In genomic region chr1:109500886-109501285, GRCh38 we compare ENCODE assay signal across 15 cellular contexts. TPM values are rescaled to one million over a fixed set of nuclear protein-coding genes. Genes with fewer than 3 reads are reported as not detected.
DNase-seq lines count a peak whose midpoint lies in the region; ATAC-seq and TF ChIP-seq lines count a peak whose summit lies in the region.
"Had no signal": no experiment of that assay in that cellular context is flagged by ENCODE, and none has a peak within 500 bp of the region (broad histone marks: within the 10 kb centered on the region; RNA-seq: fewer than 3 reads in every experiment).

No MANE protein-coding gene starts in this region.

- peaks cover 35% of the 10 kb centered on the region for H3K36me3 Mint-ChIP-seq in activated CD4-positive, alpha-beta T cell treated with anti-CD3 and anti-CD28 coated beads, Interleukin-2, amount 10 ng/mL, durations not matched to agents 24 days and 14 days (ENCODE audit: low read depth)

- peak overlapping the region; percentile 70 for H3K4me3 Mint-ChIP-seq in activated CD4-positive, alpha-beta T cell treated with anti-CD3 and anti-CD28 coated beads, Interleukin-2, amount 10 ng/mL, durations not matched to agents 24 days and 14 days

- H3K4me3 ChIP-seq in hepatocyte (no peak overlapping the region), thoracic aorta (peak overlapping the region; percentile 33)
- H3K4me3 ChIP-seq: HAP-1 had no signal

- H3K9me3 Mint-ChIP-seq in activated CD4-positive, alpha-beta T cell treated with anti-CD3 and anti-CD28 coated beads, Interleukin-2, amount 10 ng/mL, durations not matched to agents 24 days and 14 days: no peaks in the 10 kb centered on the region

- DNase-seq in activated CD4-positive, alpha-beta T cell treated with anti-CD3 and anti-CD28 coated beads, Interleukin-2, amount 10 ng/mL, durations not matched to agents 24 days and 14 days: no peak
- no peak for DNase-seq in activated CD4-positive, alpha-beta T cell treated with anti-CD3 and anti-CD28 coated beads for 1 hour
- peak; percentile 29 for DNase-seq in amniotic epithelial cell (ENCODE audit: low read depth)
- DNase-seq in hepatocyte (ENCODE audit: low spot score): no peak
- no peak for DNase-seq in thoracic aorta (ENCODE audit: low spot score)
- DNase-seq in stimulated activated CD4-positive, alpha-beta T cell treated with anti-CD3 and anti-CD28 coated beads, Interleukin-1b, Interleukin-23, amount 100 ng/mL, for 48 hours: no peak
- DNase-seq in effector CD4-positive, alpha-beta T cell: no peak
- DNase-seq: activated T-cell treated with anti-CD3 and anti-CD28 coated beads, Interleukin-2, amount 50 U/mL, for 1 hour; NCI-H1092 treated with DMSO at 0.1 percent for 48 hours had no signal

- H3K4me1 ChIP-seq in hepatocyte (ENCODE audit: insufficient read depth): no peaks in the 10 kb centered on the region
- peaks cover 13 to 48% of the 10 kb centered on the region in 2 donors for H3K4me1 ChIP-seq in thoracic aorta (ENCODE audit: control insufficient read depth in 1 of 2, low read depth in 2 of 2)
- H3K4me1 ChIP-seq: HAP-1 had no signal

- no peaks in the 10 kb centered on the region for H3K9me3 ChIP-seq in hepatocyte (ENCODE audit: low read depth)
- H3K9me3 ChIP-seq in thoracic aorta: no peaks in the 10 kb centered on the region
- H3K9me3 ChIP-seq: HAP-1 had no signal

- ATAC-seq in thoracic aorta (ENCODE audit: insufficient number of reproducible peaks, low FRiP score, low read depth): no peak
- no peak for ATAC-seq in HG02610 (IDR thresholded peaks at IDR 0.05; ENCODE audit: unreplicated experiment)

- peaks cover 3% of the 10 kb centered on the region for H3K79me2 ChIP-seq in hepatocyte

- H3K27ac ChIP-seq in hepatocyte (peak overlapping the region; percentile 43), thoracic aorta (peak overlapping the region; percentile 65 to 72)

- no peak overlapping the region for H2AFZ ChIP-seq in hepatocyte

- H3K36me3 ChIP-seq in hepatocyte (replicated peaks; ENCODE audit: insufficient read depth, low read depth): no peaks in the 10 kb centered on the region
- H3K36me3 ChIP-seq in thoracic aorta: peaks cover 18% of the 10 kb centered on the region

- no peaks in the 10 kb centered on the region for H4K20me1 ChIP-seq in hepatocyte (ENCODE audit: insufficient read depth, poor library complexity, severe bottlenecking)

- no peaks in the 10 kb centered on the region for H3K27me3 Mint-ChIP-seq in activated CD4-positive, alpha-beta T cell treated with anti-CD3 and anti-CD28 coated beads, Interleukin-2, amount 10 ng/mL, durations not matched to agents 24 days and 14 days
- H3K27me3 Mint-ChIP-seq: progenitor cell of endocrine pancreas had no signal

- TF ChIP-seq CTCF in hepatocyte (IDR thresholded peaks at IDR 0.05; ENCODE audit: poor library complexity) (no peak), thoracic aorta (IDR thresholded peaks at IDR 0.05) (no peak)

- H3K27me3 ChIP-seq in hepatocyte: no peaks in the 10 kb centered on the region
- no peaks in the 10 kb centered on the region for H3K27me3 ChIP-seq in thoracic aorta (replicated peaks; ENCODE audit: insufficient read depth)

- peaks cover 76% of the 10 kb centered on the region for H3K4me1 Mint-ChIP-seq in activated CD4-positive, alpha-beta T cell treated with anti-CD3 and anti-CD28 coated beads, Interleukin-2, amount 10 ng/mL, durations not matched to agents 24 days and 14 days

- H3K4me2 ChIP-seq in hepatocyte: no peak overlapping the region

- H3K27ac Mint-ChIP-seq in activated CD4-positive, alpha-beta T cell treated with anti-CD3 and anti-CD28 coated beads, Interleukin-2, amount 10 ng/mL, durations not matched to agents 24 days and 14 days: peak overlapping the region; percentile 28
- H3K27ac Mint-ChIP-seq: progenitor cell of endocrine pancreas had no signal

- intact Hi-C loops in activated CD4-positive, alpha-beta T cell treated with anti-CD3 and anti-CD28 coated beads, Interleukin-2, amount 10 ng/mL, durations not matched to agents 24 days and 14 days (cut with micrococcal nuclease): loop anchor here (1.0 kb wide), 1 partner anchor 31 kb away; no protein-coding TSS in a partner anchor

- WGBS in hepatocyte (ENCODE audit: low lambda C conversion rate, missing lambda C conversion rate): 62% methylated on average over 4 of the region's 4 CpGs

- no peaks in the 10 kb centered on the region for H3K9me2 ChIP-seq in hepatocyte (replicated peaks; ENCODE audit: insufficient read depth)

RNA-seq across cellular contexts. Expression of gene CYB561D1, which starts 7.0 kb away (rescaled TPM):
- 11.3 and 13.1 TPM in 2 replicates for total RNA-seq in activated CD4-positive, alpha-beta T cell treated with anti-CD3 and anti-CD28 coated beads, Interleukin-2, amount 10 ng/mL, durations not matched to agents 24 days and 14 days
- 6.0 and 6.5 TPM in 2 replicates for total RNA-seq in hepatocyte
- polyA plus RNA-seq in hepatocyte: 4.8 and 5.2 TPM in 2 replicates
- 10 to 100 TPM in 1 of 2 donors, 1 to 10 TPM in 1; 9.5 to 16.5 TPM for total RNA-seq in thoracic aorta

RNA-seq across cellular contexts. Expression of gene AMIGO1, which starts 8.6 kb away (rescaled TPM):
- total RNA-seq in activated CD4-positive, alpha-beta T cell treated with anti-CD3 and anti-CD28 coated beads, Interleukin-2, amount 10 ng/mL, durations not matched to agents 24 days and 14 days: 1.1 TPM in 2 replicates
- 4.1 and 4.4 TPM in 2 replicates for total RNA-seq in hepatocyte
- polyA plus RNA-seq in hepatocyte: 2.0 and 2.6 TPM in 2 replicates
- total RNA-seq in thoracic aorta: 10 to 100 TPM in 1 of 2 donors, 1 to 10 TPM in 1; 7.8 to 16.0 TPM

RNA-seq across cellular contexts. Expression of gene ATXN7L2, which starts 17.2 kb away (rescaled TPM):
- total RNA-seq in activated CD4-positive, alpha-beta T cell treated with anti-CD3 and anti-CD28 coated beads, Interleukin-2, amount 10 ng/mL, durations not matched to agents 24 days and 14 days: 15.1 and 15.6 TPM in 2 replicates
- total RNA-seq in hepatocyte (5.1 and 6.6 TPM in 2 replicates), thoracic aorta (1 to 10 TPM; 3.1 to 7.7 TPM)
- 5.3 and 9.3 TPM in 2 replicates for polyA plus RNA-seq in hepatocyte

RNA-seq across cellular contexts. Expression of gene SYPL2, which starts 34.5 kb away (rescaled TPM):
- 0.07 TPM in 1 of 2 replicates, not detected in the other for total RNA-seq in activated CD4-positive, alpha-beta T cell treated with anti-CD3 and anti-CD28 coated beads, Interleukin-2, amount 10 ng/mL, durations not matched to agents 24 days and 14 days
- 2.0 and 2.1 TPM in 2 replicates for total RNA-seq in hepatocyte
- 3.0 TPM in 2 replicates for polyA plus RNA-seq in hepatocyte
- 1 to 10 TPM; 4.2 to 6.1 TPM for total RNA-seq in thoracic aorta
- total RNA-seq: T-helper 2 cell treated with Interferon-gamma antibody and Interleukin-4, amounts not matched to agents 100 ng/mL and 5 ng/mL, for 36 hours had no signal

RNA-seq across cellular contexts. Expression of gene GPR61, which starts 38.8 kb away (rescaled TPM):
- total RNA-seq in activated CD4-positive, alpha-beta T cell treated with anti-CD3 and anti-CD28 coated beads, Interleukin-2, amount 10 ng/mL, durations not matched to agents 24 days and 14 days: 0.14 TPM in 1 of 2 replicates, not detected in the other
- 0.50 TPM in 1 of 2 replicates, not detected in the other for total RNA-seq in hepatocyte
- polyA plus RNA-seq in hepatocyte: 0.88 and 1.1 TPM in 2 replicates
- not detected for total RNA-seq in thoracic aorta
- total RNA-seq: A673, kidney epithelial cell had no signal
